Comparison of ENCODE assay signal across 13 cellular contexts in genomic region chr5:132000677-132001453, GRCh38.
DNase-seq lines count a peak whose midpoint lies in the region; ATAC-seq, FAIRE-seq and TF ChIP-seq lines count a peak whose summit lies in the region.
"Had no signal": no experiment of that assay in that cellular context is flagged by ENCODE, and none has a peak within 500 bp of the region (broad histone marks: within the 10 kb centered on the region; RNA-seq: fewer than 3 reads in every experiment).

No MANE protein-coding gene starts in this region.

- POLR2A ChIA-PET in GM10248 (lab: Yijun Ruan, JAX): no interaction called here

- peak; percentile 28 for DNase-seq in activated CD8-positive, alpha-beta memory T cell treated with anti-CD3 and anti-CD28 coated beads, Interleukin-2, amount 50 U/mL, for 4 hours
- no peak for DNase-seq in activated CD8-positive, alpha-beta memory T cell treated with anti-CD3 and anti-CD28 coated beads, Interleukin-2, amount 50 U/mL, for 48 hours
- DNase-seq in T-helper 9 cell (peak; percentile 43), D721Med (ENCODE audit: insufficient read length, low spot score) (no peak), GM10248 (ENCODE audit: extremely low spot score) (no peak)
- DNase-seq in effector memory CD4-positive, alpha-beta T cell: peak; percentile 29 to 35 (median 29)
- peak; percentile 36 for DNase-seq in stimulated activated naive CD8-positive, alpha-beta T cell treated with anti-CD3 and anti-CD28 coated beads, Interleukin-15, Interleukin-2, amounts not matched to agents 100 U/mL and 50 U/mL, for 24 hours
- DNase-seq: NCI-H187 treated with DMSO at 0.1 percent for 48 hours; OCI-M1; stimulated activated CD4-positive, alpha-beta T cell treated with anti-CD3 and anti-CD28 coated beads, Interleukin-4, amount 100 ng/mL, for 24 hours had no signal

- FAIRE-seq in D721Med (lab: Jason Lieb, UNC): no peak
- FAIRE-seq: G401.6 had no signal

- no peak overlapping the region for H3K4me3 ChIP-seq in effector memory CD4-positive, alpha-beta T cell (ENCODE audit: insufficient read depth, low read depth, low read length, poor library complexity, severe bottlenecking)
- H3K4me3 ChIP-seq: lung had no signal

- H3K4me1 ChIP-seq in effector memory CD4-positive, alpha-beta T cell (ENCODE audit: control insufficient read depth, insufficient read depth, low read length, poor library complexity, severe bottlenecking): peaks cover 55% of the 10 kb centered on the region

- TF ChIP-seq CTCF in D721Med (IDR thresholded peaks at IDR 0.05; ENCODE audit: insufficient read depth, missing control alignments) (no peak), GM10248 (IDR thresholded peaks at IDR 0.05; ENCODE audit: control extremely low read depth, extremely low read depth, low read depth, missing control alignments) (no peak)

- no peaks in the 10 kb centered on the region for H3K9me3 ChIP-seq in effector memory CD4-positive, alpha-beta T cell (ENCODE audit: control insufficient read depth, low read length)

- ATAC-seq in stimulated activated naive CD8-positive, alpha-beta T cell treated with anti-CD3 and anti-CD28 coated beads, Interleukin-15, Interleukin-2, amounts not matched to agents 100 U/mL and 50 U/mL, for 24 hours: peak; percentile 51
- no peak for ATAC-seq in GM21526 (IDR thresholded peaks at IDR 0.05; ENCODE audit: low FRiP score, unreplicated experiment)

- CTCF ChIA-PET in GM10248 (lab: Yijun Ruan, JAX): interaction anchor here (1.0 to 1.3 kb wide), 3 partner anchors 8 to 190 kb away, joined by 3 to 4 read pairs (median 4); no protein-coding TSS in a partner anchor

- no peaks in the 10 kb centered on the region for H3K36me3 ChIP-seq in effector memory CD4-positive, alpha-beta T cell (ENCODE audit: control insufficient read depth, insufficient read depth, low read length)

- no peak overlapping the region for H3K27ac ChIP-seq in effector memory CD4-positive, alpha-beta T cell (ENCODE audit: insufficient read depth, low read length, poor library complexity, severe bottlenecking)

- no peaks in the 10 kb centered on the region for H3K27me3 ChIP-seq in effector memory CD4-positive, alpha-beta T cell (replicated peaks; ENCODE audit: control insufficient read depth, insufficient read depth, low read length, poor library complexity, severe bottlenecking)

Comparison
In these comparisons a context has a peak if more than half of its experiments do, and no peak if none do; other contexts are left out.
1. DNase-seq: peak in activated CD8-positive, alpha-beta memory T cell treated with anti-CD3 and anti-CD28 coated beads, Interleukin-2, amount 50 U/mL, for 4 hours (single experiment), T-helper 9 cell (single experiment), effector memory CD4-positive, alpha-beta T cell (3 of 3) and stimulated activated naive CD8-positive, alpha-beta T cell treated with anti-CD3 and anti-CD28 coated beads, Interleukin-15, Interleukin-2, amounts not matched to agents 100 U/mL and 50 U/mL, for 24 hours (single experiment); none in activated CD8-positive, alpha-beta memory T cell treated with anti-CD3 and anti-CD28 coated beads, Interleukin-2, amount 50 U/mL, for 48 hours (single experiment), D721Med (single experiment) and GM10248 (single experiment).